ENCODE assay signal across 1 cellular context in the genomic region with DNA sequence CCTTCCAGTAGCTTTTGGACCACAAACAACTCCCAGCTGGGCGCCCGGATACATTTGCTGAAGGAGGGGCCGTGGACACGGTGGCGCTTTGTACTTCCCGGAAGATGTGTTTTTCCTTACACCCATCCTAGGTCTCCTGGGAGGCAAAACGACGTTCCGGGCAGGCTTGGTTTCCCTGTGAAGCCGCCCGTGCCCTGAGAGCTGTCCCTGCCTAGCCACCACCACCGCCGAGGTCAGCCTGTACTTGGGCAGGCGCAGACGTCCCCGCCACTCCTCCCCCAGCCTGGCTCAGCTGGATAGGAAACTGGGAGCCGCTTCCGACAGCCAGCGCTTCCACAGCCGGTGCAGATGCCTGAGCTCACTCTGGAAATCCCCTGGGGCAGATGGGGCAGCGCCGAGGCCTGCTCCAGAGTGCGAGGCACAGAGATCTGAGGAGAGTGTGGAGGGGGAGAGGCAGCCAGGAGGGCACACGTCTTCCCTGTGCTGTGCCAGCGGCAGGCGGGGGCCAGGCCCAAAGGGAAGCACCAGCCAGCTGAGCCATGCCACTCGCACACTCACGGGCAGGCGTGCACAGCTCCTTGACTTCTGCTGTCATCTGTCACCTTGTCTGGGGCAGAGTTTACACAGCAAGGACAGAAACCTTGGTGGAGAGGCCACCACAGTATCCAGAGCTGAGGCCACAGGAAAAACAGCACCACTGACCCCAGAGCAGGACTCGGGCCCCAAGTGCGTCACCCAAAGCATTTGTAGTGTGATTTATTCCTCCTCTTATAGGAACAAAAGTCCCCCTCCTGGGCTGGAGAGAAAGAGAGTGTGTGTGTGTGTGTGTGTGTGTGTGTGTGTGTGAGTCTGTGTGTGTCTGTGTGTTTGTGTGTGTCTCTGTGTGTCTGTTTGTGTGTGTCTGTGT.
TF ChIP-seq lines count a peak whose summit lies in the region.

No MANE protein-coding gene starts in this region.

TF ChIP-seq in HepG2, 621 proteins besides CTCF, POLR2A, EP300 and RAD21 (continued from another document and continues in another):
- TF ChIP-seq, protein P1, sequence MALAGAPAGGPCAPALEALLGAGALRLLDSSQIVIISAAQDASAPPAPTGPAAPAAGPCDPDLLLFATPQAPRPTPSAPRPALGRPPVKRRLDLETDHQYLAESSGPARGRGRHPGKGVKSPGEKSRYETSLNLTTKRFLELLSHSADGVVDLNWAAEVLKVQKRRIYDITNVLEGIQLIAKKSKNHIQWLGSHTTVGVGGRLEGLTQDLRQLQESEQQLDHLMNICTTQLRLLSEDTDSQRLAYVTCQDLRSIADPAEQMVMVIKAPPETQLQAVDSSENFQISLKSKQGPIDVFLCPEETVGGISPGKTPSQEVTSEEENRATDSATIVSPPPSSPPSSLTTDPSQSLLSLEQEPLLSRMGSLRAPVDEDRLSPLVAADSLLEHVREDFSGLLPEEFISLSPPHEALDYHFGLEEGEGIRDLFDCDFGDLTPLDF (CRISPR knock-in tag; IDR thresholded peaks at IDR 0.05) = no peak
- TF ChIP-seq PITX1 (CRISPR knock-in tag; IDR thresholded peaks at IDR 0.05) = peak; percentile 69
- TF ChIP-seq ZNF562 (CRISPR knock-in tag; IDR thresholded peaks at IDR 0.05; ENCODE audit: borderline replicate concordance) = no peak
- no peak for TF ChIP-seq YY1 (IDR thresholded peaks at IDR 0.05; ENCODE audit: insufficient read depth, insufficient replicate concordance, low read depth, low read length)
- TF ChIP-seq TGIF2 (CRISPR knock-in tag; IDR thresholded peaks at IDR 0.05) = peak; percentile 84
- no peak for TF ChIP-seq MAFK (conservative IDR thresholded peaks at IDR 0.05 in 1 of 2, IDR thresholded peaks at IDR 0.05 in 1 of 2; ENCODE audit: low read length in 2 of 2)
- TF ChIP-seq, protein P2, sequence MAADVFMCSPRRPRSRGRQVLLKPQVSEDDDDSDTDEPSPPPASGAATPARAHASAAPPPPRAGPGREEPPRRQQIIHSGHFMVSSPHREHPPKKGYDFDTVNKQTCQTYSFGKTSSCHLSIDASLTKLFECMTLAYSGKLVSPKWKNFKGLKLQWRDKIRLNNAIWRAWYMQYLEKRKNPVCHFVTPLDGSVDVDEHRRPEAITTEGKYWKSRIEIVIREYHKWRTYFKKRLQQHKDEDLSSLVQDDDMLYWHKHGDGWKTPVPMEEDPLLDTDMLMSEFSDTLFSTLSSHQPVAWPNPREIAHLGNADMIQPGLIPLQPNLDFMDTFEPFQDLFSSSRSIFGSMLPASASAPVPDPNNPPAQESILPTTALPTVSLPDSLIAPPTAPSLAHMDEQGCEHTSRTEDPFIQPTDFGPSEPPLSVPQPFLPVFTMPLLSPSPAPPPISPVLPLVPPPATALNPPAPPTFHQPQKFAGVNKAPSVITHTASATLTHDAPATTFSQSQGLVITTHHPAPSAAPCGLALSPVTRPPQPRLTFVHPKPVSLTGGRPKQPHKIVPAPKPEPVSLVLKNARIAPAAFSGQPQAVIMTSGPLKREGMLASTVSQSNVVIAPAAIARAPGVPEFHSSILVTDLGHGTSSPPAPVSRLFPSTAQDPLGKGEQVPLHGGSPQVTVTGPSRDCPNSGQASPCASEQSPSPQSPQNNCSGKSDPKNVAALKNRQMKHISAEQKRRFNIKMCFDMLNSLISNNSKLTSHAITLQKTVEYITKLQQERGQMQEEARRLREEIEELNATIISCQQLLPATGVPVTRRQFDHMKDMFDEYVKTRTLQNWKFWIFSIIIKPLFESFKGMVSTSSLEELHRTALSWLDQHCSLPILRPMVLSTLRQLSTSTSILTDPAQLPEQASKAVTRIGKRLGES (CRISPR knock-in tag; IDR thresholded peaks at IDR 0.05; ENCODE audit: borderline replicate concordance) = no peak
- no peak for TF ChIP-seq ZFP37 (CRISPR knock-in tag; IDR thresholded peaks at IDR 0.05; ENCODE audit: borderline replicate concordance)
- TF ChIP-seq, protein P3, sequence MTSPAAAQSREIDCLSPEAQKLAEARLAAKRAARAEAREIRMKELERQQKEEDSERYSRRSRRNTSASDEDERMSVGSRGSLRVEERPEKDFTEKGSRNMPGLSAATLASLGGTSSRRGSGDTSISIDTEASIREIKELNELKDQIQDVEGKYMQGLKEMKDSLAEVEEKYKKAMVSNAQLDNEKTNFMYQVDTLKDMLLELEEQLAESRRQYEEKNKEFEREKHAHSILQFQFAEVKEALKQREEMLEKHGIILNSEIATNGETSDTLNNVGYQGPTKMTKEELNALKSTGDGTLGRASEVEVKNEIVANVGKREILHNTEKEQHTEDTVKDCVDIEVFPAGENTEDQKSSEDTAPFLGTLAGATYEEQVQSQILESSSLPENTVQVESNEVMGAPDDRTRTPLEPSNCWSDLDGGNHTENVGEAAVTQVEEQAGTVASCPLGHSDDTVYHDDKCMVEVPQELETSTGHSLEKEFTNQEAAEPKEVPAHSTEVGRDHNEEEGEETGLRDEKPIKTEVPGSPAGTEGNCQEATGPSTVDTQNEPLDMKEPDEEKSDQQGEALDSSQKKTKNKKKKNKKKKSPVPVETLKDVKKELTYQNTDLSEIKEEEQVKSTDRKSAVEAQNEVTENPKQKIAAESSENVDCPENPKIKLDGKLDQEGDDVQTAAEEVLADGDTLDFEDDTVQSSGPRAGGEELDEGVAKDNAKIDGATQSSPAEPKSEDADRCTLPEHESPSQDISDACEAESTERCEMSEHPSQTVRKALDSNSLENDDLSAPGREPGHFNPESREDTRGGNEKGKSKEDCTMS (CRISPR knock-in tag; conservative IDR thresholded peaks at IDR 0.05) = no peak
- no peak; the same call in 1 of the 2 replicates for TF ChIP-seq ELF4 (CRISPR knock-in tag; IDR thresholded peaks at IDR 0.05; ENCODE audit: borderline replicate concordance)
- TF ChIP-seq SMYD3 (CRISPR knock-in tag; IDR thresholded peaks at IDR 0.05) = no peak
- TF ChIP-seq, protein P4, sequence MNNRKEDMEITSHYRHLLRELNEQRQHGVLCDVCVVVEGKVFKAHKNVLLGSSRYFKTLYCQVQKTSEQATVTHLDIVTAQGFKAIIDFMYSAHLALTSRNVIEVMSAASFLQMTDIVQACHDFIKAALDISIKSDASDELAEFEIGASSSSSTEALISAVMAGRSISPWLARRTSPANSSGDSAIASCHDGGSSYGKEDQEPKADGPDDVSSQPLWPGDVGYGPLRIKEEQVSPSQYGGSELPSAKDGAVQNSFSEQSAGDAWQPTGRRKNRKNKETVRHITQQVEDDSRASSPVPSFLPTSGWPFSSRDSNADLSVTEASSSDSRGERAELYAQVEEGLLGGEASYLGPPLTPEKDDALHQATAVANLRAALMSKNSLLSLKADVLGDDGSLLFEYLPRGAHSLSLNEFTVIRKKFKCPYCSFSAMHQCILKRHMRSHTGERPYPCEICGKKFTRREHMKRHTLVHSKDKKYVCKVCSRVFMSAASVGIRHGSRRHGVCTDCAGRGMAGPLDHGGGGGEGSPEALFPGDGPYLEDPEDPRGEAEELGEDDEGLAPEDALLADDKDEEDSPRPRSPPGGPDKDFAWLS (CRISPR knock-in tag; IDR thresholded peaks at IDR 0.05; ENCODE audit: borderline replicate concordance) = peak; percentile 76; the same call in 1 of the 2 replicates
- peak; percentile 85 for TF ChIP-seq SRY (CRISPR knock-in tag; IDR thresholded peaks at IDR 0.05)
- peak; percentile 23; the same call in 1 of the 2 replicates for TF ChIP-seq NFE2L1 (CRISPR knock-in tag; IDR thresholded peaks at IDR 0.05; ENCODE audit: borderline replicate concordance)
- TF ChIP-seq MBNL3 (CRISPR knock-in tag; conservative IDR thresholded peaks at IDR 0.05) = no peak
- TF ChIP-seq RBM22 (optimal IDR thresholded peaks at IDR 0.05; ENCODE audit: low read length) = no peak
- TF ChIP-seq ZNF776 (CRISPR knock-in tag; IDR thresholded peaks at IDR 0.05) = no peak; the same call in 1 of the 2 replicates
- TF ChIP-seq GLI4 (CRISPR knock-in tag; IDR thresholded peaks at IDR 0.05; ENCODE audit: borderline replicate concordance) = peak; percentile 89; the same call in 1 of the 2 replicates
- TF ChIP-seq, protein P5, sequence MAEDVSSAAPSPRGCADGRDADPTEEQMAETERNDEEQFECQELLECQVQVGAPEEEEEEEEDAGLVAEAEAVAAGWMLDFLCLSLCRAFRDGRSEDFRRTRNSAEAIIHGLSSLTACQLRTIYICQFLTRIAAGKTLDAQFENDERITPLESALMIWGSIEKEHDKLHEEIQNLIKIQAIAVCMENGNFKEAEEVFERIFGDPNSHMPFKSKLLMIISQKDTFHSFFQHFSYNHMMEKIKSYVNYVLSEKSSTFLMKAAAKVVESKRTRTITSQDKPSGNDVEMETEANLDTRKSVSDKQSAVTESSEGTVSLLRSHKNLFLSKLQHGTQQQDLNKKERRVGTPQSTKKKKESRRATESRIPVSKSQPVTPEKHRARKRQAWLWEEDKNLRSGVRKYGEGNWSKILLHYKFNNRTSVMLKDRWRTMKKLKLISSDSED (CRISPR knock-in tag; IDR thresholded peaks at IDR 0.05) = no peak
- TF ChIP-seq CHD4 (IDR thresholded peaks at IDR 0.05; ENCODE audit: borderline replicate concordance, low read length) = no peak
- peak; percentile 81; the same call in 1 of the 2 replicates for TF ChIP-seq BRD4 (CRISPR knock-in tag; IDR thresholded peaks at IDR 0.05)
- TF ChIP-seq GZF1 (CRISPR knock-in tag; IDR thresholded peaks at IDR 0.05) = 0 out of 2 replicates have a peak, but pooled peaks have one; percentile 46
- TF ChIP-seq, protein P6, sequence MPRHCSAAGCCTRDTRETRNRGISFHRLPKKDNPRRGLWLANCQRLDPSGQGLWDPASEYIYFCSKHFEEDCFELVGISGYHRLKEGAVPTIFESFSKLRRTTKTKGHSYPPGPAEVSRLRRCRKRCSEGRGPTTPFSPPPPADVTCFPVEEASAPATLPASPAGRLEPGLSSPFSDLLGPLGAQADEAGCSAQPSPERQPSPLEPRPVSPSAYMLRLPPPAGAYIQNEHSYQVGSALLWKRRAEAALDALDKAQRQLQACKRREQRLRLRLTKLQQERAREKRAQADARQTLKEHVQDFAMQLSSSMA (CRISPR knock-in tag; IDR thresholded peaks at IDR 0.05) = no peak
- TF ChIP-seq, protein P7, sequence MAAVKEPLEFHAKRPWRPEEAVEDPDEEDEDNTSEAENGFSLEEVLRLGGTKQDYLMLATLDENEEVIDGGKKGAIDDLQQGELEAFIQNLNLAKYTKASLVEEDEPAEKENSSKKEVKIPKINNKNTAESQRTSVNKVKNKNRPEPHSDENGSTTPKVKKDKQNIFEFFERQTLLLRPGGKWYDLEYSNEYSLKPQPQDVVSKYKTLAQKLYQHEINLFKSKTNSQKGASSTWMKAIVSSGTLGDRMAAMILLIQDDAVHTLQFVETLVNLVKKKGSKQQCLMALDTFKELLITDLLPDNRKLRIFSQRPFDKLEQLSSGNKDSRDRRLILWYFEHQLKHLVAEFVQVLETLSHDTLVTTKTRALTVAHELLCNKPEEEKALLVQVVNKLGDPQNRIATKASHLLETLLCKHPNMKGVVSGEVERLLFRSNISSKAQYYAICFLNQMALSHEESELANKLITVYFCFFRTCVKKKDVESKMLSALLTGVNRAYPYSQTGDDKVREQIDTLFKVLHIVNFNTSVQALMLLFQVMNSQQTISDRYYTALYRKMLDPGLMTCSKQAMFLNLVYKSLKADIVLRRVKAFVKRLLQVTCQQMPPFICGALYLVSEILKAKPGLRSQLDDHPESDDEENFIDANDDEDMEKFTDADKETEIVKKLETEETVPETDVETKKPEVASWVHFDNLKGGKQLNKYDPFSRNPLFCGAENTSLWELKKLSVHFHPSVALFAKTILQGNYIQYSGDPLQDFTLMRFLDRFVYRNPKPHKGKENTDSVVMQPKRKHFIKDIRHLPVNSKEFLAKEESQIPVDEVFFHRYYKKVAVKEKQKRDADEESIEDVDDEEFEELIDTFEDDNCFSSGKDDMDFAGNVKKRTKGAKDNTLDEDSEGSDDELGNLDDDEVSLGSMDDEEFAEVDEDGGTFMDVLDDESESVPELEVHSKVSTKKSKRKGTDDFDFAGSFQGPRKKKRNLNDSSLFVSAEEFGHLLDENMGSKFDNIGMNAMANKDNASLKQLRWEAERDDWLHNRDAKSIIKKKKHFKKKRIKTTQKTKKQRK (IDR thresholded peaks at IDR 0.05; ENCODE audit: low read length) = no peak
- TF ChIP-seq, protein P8, sequence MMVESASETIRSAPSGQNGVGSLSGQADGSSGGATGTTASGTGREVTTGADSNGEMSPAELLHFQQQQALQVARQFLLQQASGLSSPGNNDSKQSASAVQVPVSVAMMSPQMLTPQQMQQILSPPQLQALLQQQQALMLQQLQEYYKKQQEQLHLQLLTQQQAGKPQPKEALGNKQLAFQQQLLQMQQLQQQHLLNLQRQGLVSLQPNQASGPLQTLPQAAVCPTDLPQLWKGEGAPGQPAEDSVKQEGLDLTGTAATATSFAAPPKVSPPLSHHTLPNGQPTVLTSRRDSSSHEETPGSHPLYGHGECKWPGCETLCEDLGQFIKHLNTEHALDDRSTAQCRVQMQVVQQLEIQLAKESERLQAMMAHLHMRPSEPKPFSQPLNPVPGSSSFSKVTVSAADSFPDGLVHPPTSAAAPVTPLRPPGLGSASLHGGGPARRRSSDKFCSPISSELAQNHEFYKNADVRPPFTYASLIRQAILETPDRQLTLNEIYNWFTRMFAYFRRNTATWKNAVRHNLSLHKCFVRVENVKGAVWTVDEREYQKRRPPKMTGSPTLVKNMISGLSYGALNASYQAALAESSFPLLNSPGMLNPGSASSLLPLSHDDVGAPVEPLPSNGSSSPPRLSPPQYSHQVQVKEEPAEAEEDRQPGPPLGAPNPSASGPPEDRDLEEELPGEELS (CRISPR knock-in tag; IDR thresholded peaks at IDR 0.05) = peak; percentile 49; the same call in 1 of the 2 replicates
- TF ChIP-seq, protein P9, sequence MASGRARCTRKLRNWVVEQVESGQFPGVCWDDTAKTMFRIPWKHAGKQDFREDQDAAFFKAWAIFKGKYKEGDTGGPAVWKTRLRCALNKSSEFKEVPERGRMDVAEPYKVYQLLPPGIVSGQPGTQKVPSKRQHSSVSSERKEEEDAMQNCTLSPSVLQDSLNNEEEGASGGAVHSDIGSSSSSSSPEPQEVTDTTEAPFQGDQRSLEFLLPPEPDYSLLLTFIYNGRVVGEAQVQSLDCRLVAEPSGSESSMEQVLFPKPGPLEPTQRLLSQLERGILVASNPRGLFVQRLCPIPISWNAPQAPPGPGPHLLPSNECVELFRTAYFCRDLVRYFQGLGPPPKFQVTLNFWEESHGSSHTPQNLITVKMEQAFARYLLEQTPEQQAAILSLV (CRISPR knock-in tag; IDR thresholded peaks at IDR 0.05; ENCODE audit: borderline replicate concordance) = peak; percentile 96
- TF ChIP-seq, protein P10, sequence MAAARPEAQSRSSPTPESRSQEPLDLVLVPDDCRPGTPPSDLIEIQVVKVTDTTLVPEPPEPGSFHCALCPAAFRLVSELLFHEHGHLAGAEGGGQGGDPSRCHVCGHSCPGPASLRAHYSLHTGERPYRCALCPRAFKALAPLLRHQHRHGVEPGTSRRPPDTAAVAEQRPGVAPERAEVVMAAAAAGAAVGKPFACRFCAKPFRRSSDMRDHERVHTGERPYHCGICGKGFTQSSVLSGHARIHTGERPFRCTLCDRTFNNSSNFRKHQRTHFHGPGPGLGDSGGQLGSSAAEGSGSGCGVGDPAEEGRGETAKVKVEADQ (CRISPR knock-in tag; IDR thresholded peaks at IDR 0.05; ENCODE audit: borderline replicate concordance) = peak; percentile 61; the same call in 1 of the 2 replicates
- TF ChIP-seq, protein P11, sequence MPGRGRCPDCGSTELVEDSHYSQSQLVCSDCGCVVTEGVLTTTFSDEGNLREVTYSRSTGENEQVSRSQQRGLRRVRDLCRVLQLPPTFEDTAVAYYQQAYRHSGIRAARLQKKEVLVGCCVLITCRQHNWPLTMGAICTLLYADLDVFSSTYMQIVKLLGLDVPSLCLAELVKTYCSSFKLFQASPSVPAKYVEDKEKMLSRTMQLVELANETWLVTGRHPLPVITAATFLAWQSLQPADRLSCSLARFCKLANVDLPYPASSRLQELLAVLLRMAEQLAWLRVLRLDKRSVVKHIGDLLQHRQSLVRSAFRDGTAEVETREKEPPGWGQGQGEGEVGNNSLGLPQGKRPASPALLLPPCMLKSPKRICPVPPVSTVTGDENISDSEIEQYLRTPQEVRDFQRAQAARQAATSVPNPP (CRISPR knock-in tag; IDR thresholded peaks at IDR 0.05) = no peak
- peak; percentile 47; the same call in 1 of the 2 replicates for TF ChIP-seq STAT5B (CRISPR knock-in tag; IDR thresholded peaks at IDR 0.05)
